ENCODE assay signal across 11 cellular contexts in genomic region chr3:133742351-133743091, GRCh38. TPM values are rescaled to one million over a fixed set of nuclear protein-coding genes. Genes with fewer than 3 reads are reported as not detected.
A peak's percentile ranks its signal among the peaks of the same experiment; 100 is the strongest.
DNase-seq lines count a peak whose midpoint lies in the region; ATAC-seq and TF ChIP-seq lines count a peak whose summit lies in the region.
"Had no signal": no experiment of that assay in that cellular context is flagged by ENCODE, and none has a peak within 500 bp of the region (broad histone marks: within the 10 kb centered on the region; RNA-seq: fewer than 3 reads in every experiment).

No MANE protein-coding gene starts in this region.

- no peak for TF ChIP-seq EP300 in SK-N-SH (IDR thresholded peaks at IDR 0.05; ENCODE audit: borderline replicate concordance in 1 of 2, low read depth in 1 of 2, low read length in 1 of 2)

- H3K4me3 ChIP-seq in GM23338 (no peak overlapping the region), fibroblast of lung (replicated peaks in 1 of 4; ENCODE audit: control extremely low read depth in 1 of 4, insufficient read depth in 1 of 4, low read depth in 3 of 4, low read length in 4 of 4) (no peak overlapping the region), skeletal muscle cell (ENCODE audit: low read depth, low read length) (no peak overlapping the region), SK-N-SH (ENCODE audit: low read depth in 2 of 2, low read length in 1 of 2) (no peak overlapping the region)

- H3K79me2 ChIP-seq in GM23338 (replicated peaks; ENCODE audit: insufficient read depth) (no peaks in the 10 kb centered on the region), fibroblast of lung (ENCODE audit: control insufficient read depth, insufficient read depth, low read length) (no peaks in the 10 kb centered on the region), SK-N-SH (ENCODE audit: insufficient read depth) (no peaks in the 10 kb centered on the region)

- no peak overlapping the region for H3K4me3 Mint-ChIP-seq in GM23338
- H3K4me3 Mint-ChIP-seq: effector memory CD8-positive, alpha-beta T cell had no signal

- peaks cover 26% of the 10 kb centered on the region for H3K27me3 ChIP-seq in GM23338 (ENCODE audit: insufficient read depth)
- peaks cover 13% of the 10 kb centered on the region for H3K27me3 ChIP-seq in fibroblast of lung (ENCODE audit: control insufficient read depth, insufficient read depth, low read length)
- peaks cover 19% of the 10 kb centered on the region for H3K27me3 ChIP-seq in SK-N-SH (ENCODE audit: insufficient read depth)

- no peak overlapping the region for H3K9ac ChIP-seq in fibroblast of lung (ENCODE audit: insufficient read depth, low read length)
- no peak overlapping the region for H3K9ac ChIP-seq in SK-N-SH

- H3K9me2 ChIP-seq in GM23338 (ENCODE audit: insufficient read depth) (no peaks in the 10 kb centered on the region), SK-N-SH (no peaks in the 10 kb centered on the region)

- H3K36me3 ChIP-seq in GM23338 (ENCODE audit: insufficient read depth) (no peaks in the 10 kb centered on the region), fibroblast of lung (ENCODE audit: control insufficient read depth, insufficient read depth, low read length) (no peaks in the 10 kb centered on the region), SK-N-SH (replicated peaks in 1 of 2; ENCODE audit: control insufficient read depth in 1 of 2, insufficient read depth in 2 of 2, low read length in 1 of 2) (no peaks in the 10 kb centered on the region)

- 40% methylated on average over 9 of the region's 9 CpGs for WGBS in SK-N-SH (ENCODE audit: low lambda C conversion rate)

- H2AFZ ChIP-seq in GM23338 (peak overlapping the region; percentile 32; the same call in 1 of the 2 replicates), fibroblast of lung (ENCODE audit: low read length) (no peak overlapping the region), SK-N-SH (ENCODE audit: low read depth) (no peak overlapping the region)

- TF ChIP-seq RAD21 in SK-N-SH (IDR thresholded peaks at IDR 0.05; ENCODE audit: low read length): no peak

- H3F3A ChIP-seq in GM23338 (replicated peaks; ENCODE audit: low read depth) (no peaks in the 10 kb centered on the region), SK-N-SH (replicated peaks; ENCODE audit: insufficient read depth) (no peaks in the 10 kb centered on the region)

- H3K4me2 ChIP-seq in GM23338: no peak overlapping the region
- H3K4me2 ChIP-seq in fibroblast of lung (ENCODE audit: extremely low read depth, insufficient read depth, low read length): no peak overlapping the region
- H3K4me2 ChIP-seq in SK-N-SH: no peak overlapping the region

- CTCF ChIA-PET in SK-N-SH (lab: Yijun Ruan, JAX): no interaction called here

- H4K20me1 ChIP-seq in GM23338 (replicated peaks; ENCODE audit: insufficient read depth): no peaks in the 10 kb centered on the region
- no peaks in the 10 kb centered on the region for H4K20me1 ChIP-seq in fibroblast of lung (ENCODE audit: control insufficient read depth, extremely low read depth, insufficient read depth, low read length)
- no peaks in the 10 kb centered on the region for H4K20me1 ChIP-seq in SK-N-SH (ENCODE audit: insufficient read depth)

- POLR2A ChIA-PET in SK-N-SH (lab: Yijun Ruan, JAX): no interaction called here

- H3K27ac ChIP-seq in GM23338 (ENCODE audit: low read depth): no peak overlapping the region
- H3K27ac ChIP-seq in fibroblast of lung (ENCODE audit: insufficient read depth, low read length): no peak overlapping the region
- no peak overlapping the region for H3K27ac ChIP-seq in SK-N-SH (ENCODE audit: low read depth in 2 of 2, low read length in 1 of 2)

- H3K9me3 ChIP-seq in fibroblast of lung (ENCODE audit: control insufficient read depth, insufficient read depth, low read depth, low read length) (no peaks in the 10 kb centered on the region), SK-N-SH (no peaks in the 10 kb centered on the region)

- peaks cover 5% of the 10 kb centered on the region; the same call in 1 of the 3 replicates for H3K4me1 Mint-ChIP-seq in GM23338

- H3K4me1 ChIP-seq in GM23338 (ENCODE audit: insufficient read depth) (no peaks in the 10 kb centered on the region), fibroblast of lung (ENCODE audit: control insufficient read depth, extremely low read depth, insufficient read depth, low read length) (no peaks in the 10 kb centered on the region), SK-N-SH (ENCODE audit: control insufficient read depth in 1 of 2, insufficient read depth in 2 of 2, low read depth in 1 of 2, low read length in 1 of 2) (peaks cover 0 to 6% of the 10 kb centered on the region in 2 experiments; a peak in 1 of 4 replicates)

- H3K27ac Mint-ChIP-seq in GM23338: no peak overlapping the region
- H3K27ac Mint-ChIP-seq: effector memory CD8-positive, alpha-beta T cell had no signal

- H3K9me3 Mint-ChIP-seq in GM23338: peaks cover 13% of the 10 kb centered on the region; the same call in 2 of the 3 replicates
- H3K9me3 Mint-ChIP-seq: effector memory CD8-positive, alpha-beta T cell had no signal

- DNase-seq in GM23338 (ENCODE audit: low spot score) (no peak), NCI-H748 (lab: John Stamatoyannopoulos, UW; ENCODE audit: unreplicated experiment) (peak; percentile 68), fibroblast of lung (ENCODE audit: low read depth in 2 of 2) (peak; percentile 50 to 53), skeletal muscle cell (ENCODE audit: low read depth) (peak; percentile 7), SK-N-SH (no peak), NCI-H2227 treated with DMSO at 0.1 percent for 48 hours (lab: John Stamatoyannopoulos, UW) (no peak), GOT3 (lab: John Stamatoyannopoulos, UW) (no peak)
- DNase-seq: effector memory CD8-positive, alpha-beta T cell; GDM1; kidney; right cardiac atrium had no signal

- peaks cover 31% of the 10 kb centered on the region for H3K27me3 Mint-ChIP-seq in GM23338 (ENCODE audit: insufficient read depth, low read depth, poor library complexity)

- no peaks in the 10 kb centered on the region for H3K36me3 Mint-ChIP-seq in GM23338 (ENCODE audit: low read depth)

- no peak for TF ChIP-seq CTCF in GM23338 (conservative IDR thresholded peaks at IDR 0.05; ENCODE audit: low read depth in 2 of 2)
- TF ChIP-seq CTCF in fibroblast of lung (conservative IDR thresholded peaks at IDR 0.05 in 1 of 2, IDR thresholded peaks at IDR 0.05 in 1 of 2; ENCODE audit: low read depth in 1 of 2, low read length in 2 of 2): no peak
- TF ChIP-seq CTCF in SK-N-SH (IDR thresholded peaks at IDR 0.05): no peak

- no peak for ATAC-seq in GM23338
- ATAC-seq: effector memory CD8-positive, alpha-beta T cell; right cardiac atrium had no signal

TF ChIP-seq in SK-N-SH, 30 proteins besides CTCF, POLR2A, EP300 and RAD21 (continues in another document):
- TF ChIP-seq REST (IDR thresholded peaks at IDR 0.05; ENCODE audit: low read depth, low read length) (no peak), NFIC (IDR thresholded peaks at IDR 0.05; ENCODE audit: borderline replicate concordance) (no peak), GABPA (IDR thresholded peaks at IDR 0.05; ENCODE audit: low read depth) (no peak), FOXJ3 (CRISPR knock-in tag; IDR thresholded peaks at IDR 0.05) (no peak), PBX3 (IDR thresholded peaks at IDR 0.05) (no peak), YY1 (IDR thresholded peaks at IDR 0.05; ENCODE audit: low read depth) (no peak), JUND (IDR thresholded peaks at IDR 0.05) (no peak)

RNA-seq across cellular contexts. Expression of gene TF, which starts 3.7 kb away (rescaled TPM):
- total RNA-seq in GM23338 (2014; rRNA removed; shearing (Covaris generic)): 0.76 and 2.9 TPM in 2 replicates
- 0.03 and 0.16 TPM in 2 replicates for polyA plus RNA-seq in GM23338 (2016; fragmentation: Nextera tagmentation; extraction: Ambion mirVana)
- total RNA-seq in fibroblast of lung: under 0.01 and 0.33 TPM in 2 replicates
- 0.01 and 0.05 TPM in 2 replicates for polyA plus RNA-seq in fibroblast of lung
- 0.08 and 0.23 TPM in 2 replicates for polyA plus RNA-seq in fibroblast of lung (2012)
- polyA minus RNA-seq in fibroblast of lung (ENCODE audit: low replicate concordance): 0.71 TPM in 1 of 2 replicates, not detected in the other
- polyA plus RNA-seq in SK-N-SH (2012; rRNA removed): 0.02 and 0.08 TPM in 2 replicates
- under 0.01 and 0.03 TPM in 2 replicates for polyA plus RNA-seq in SK-N-SH (2012; cell fraction: cytosol; rRNA removed)
- polyA plus RNA-seq in SK-N-SH (2012; cell fraction: nucleus; rRNA removed): 0.04 and 0.26 TPM in 2 replicates

Comparison
In these comparisons a context has a peak if more than half of its experiments do, and no peak if none do; other contexts are left out.
1. DNase-seq: peak in NCI-H748 (single experiment), fibroblast of lung (2 of 2) and skeletal muscle cell (single experiment); none in GM23338 (single experiment), SK-N-SH (single experiment), NCI-H2227 treated with DMSO at 0.1 percent for 48 hours (single experiment) and GOT3 (single experiment).